ENCODE assay signal across 15 cellular contexts in the genomic region with DNA sequence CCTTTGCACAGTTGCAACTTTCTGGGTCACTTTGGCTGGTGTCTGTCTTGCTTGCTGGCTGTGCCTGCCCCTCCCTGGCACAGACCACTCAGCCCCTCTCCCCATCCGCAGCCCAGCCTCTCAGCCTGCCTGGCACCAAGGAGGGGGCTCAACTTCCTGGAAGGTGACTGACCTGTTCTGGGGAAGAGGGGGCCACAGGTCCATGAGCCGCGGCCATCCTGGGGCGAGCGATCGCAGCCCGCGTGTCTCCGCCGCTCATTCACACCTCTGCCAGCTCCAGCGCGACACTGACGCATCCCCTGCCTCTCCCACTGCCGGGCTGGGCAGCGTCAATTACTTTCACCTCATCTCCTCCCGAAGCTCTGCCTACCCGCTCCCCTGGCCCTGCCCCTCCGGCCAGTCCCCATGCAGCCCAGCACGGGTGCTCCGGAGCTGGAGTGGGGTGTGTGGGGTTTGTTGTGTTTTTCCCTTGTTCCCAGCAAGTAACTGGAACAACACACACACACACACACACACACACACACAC. TPM values are rescaled to one million over a fixed set of nuclear protein-coding genes. Genes with fewer than 3 reads are reported as not detected.
DNase-seq lines count a peak whose midpoint lies in the region; ATAC-seq, FAIRE-seq and TF ChIP-seq lines count a peak whose summit lies in the region.
"Had no signal": no experiment of that assay in that cellular context is flagged by ENCODE, and none has a peak within 500 bp of the region (broad histone marks: within the 10 kb centered on the region; RNA-seq: fewer than 3 reads in every experiment).

No MANE protein-coding gene starts in this region.

- no peaks in the 10 kb centered on the region for H3F3A ChIP-seq in neural progenitor cell (ENCODE audit: low read depth)

- H3K4me1 Mint-ChIP-seq in neural progenitor cell (peaks cover 49% of the 10 kb centered on the region), glutamatergic neuron (ENCODE audit: low read depth, unreplicated experiment) (no peaks in the 10 kb centered on the region)

- no peak for TF ChIP-seq EP300 in HepG2 (IDR thresholded peaks at IDR 0.05; ENCODE audit: low read depth in 2 of 2, low read length in 2 of 2)
- TF ChIP-seq EP300 in HepG2 (CRISPR knock-in tag; IDR thresholded peaks at IDR 0.05; ENCODE audit: borderline replicate concordance), result no peak

- H3K27me3 Mint-ChIP-seq in neural progenitor cell (ENCODE audit: insufficient read depth, low read depth) (peaks cover 6% of the 10 kb centered on the region), glutamatergic neuron (ENCODE audit: unreplicated experiment) (peaks cover 2% of the 10 kb centered on the region)

- peaks cover 2% of the 10 kb centered on the region for H3K36me3 Mint-ChIP-seq in neural progenitor cell
- H3K36me3 Mint-ChIP-seq in glutamatergic neuron (ENCODE audit: unreplicated experiment), result peaks cover 4% of the 10 kb centered on the region

- H3K27me3 ChIP-seq in HepG2 (ENCODE audit: control insufficient read depth in 1 of 2, insufficient read depth in 2 of 2, low read length in 2 of 2) (no peaks in the 10 kb centered on the region), right lobe of liver (no peaks in the 10 kb centered on the region), neural progenitor cell (no peaks in the 10 kb centered on the region)

- no peak for TF ChIP-seq CTCF in HepG2 (CRISPR knock-in tag; IDR thresholded peaks at IDR 0.05)
- TF ChIP-seq CTCF in right lobe of liver (IDR thresholded peaks at IDR 0.05), result no peak
- TF ChIP-seq CTCF in neural progenitor cell (IDR thresholded peaks at IDR 0.05), result no peak
- TF ChIP-seq CTCF in glutamatergic neuron (IDR thresholded peaks at IDR 0.05; ENCODE audit: partially characterized antibody, unreplicated experiment), result no peak
- TF ChIP-seq CTCF in kidney (IDR thresholded peaks at IDR 0.05; ENCODE audit: borderline replicate concordance, extremely low read depth, insufficient read depth), result no peak

- no peaks in the 10 kb centered on the region for H4K20me1 ChIP-seq in HepG2 (ENCODE audit: insufficient read depth, low read length)
- H4K20me1 ChIP-seq in neural progenitor cell (ENCODE audit: low read depth), result peaks cover 11% of the 10 kb centered on the region

- no peak overlapping the region for H3K4me3 Mint-ChIP-seq in neural progenitor cell
- no peak overlapping the region for H3K4me3 Mint-ChIP-seq in glutamatergic neuron (ENCODE audit: unreplicated experiment)

- POLR2A ChIA-PET in HepG2 (lab: Yijun Ruan, JAX), result no interaction called here

- no TSS peak for BruUV-seq in HepG2 (replicated peaks; lab: Mats Ljungman, UMichigan)

- in situ Hi-C loops in HepG2 (cut with HindIII; ENCODE audit: extremely low pct_ligation_motif_present, low pct_unique_long_range_greater_than_20kb), result no loop called here

- FAIRE-seq in HepG2 (lab: Jason Lieb, UNC), result no peak
- no peak for FAIRE-seq in kidney (lab: Jason Lieb, UNC)

- H3K4me3 ChIP-seq in HepG2 (replicated peaks in 1 of 3; ENCODE audit: insufficient read depth in 1 of 3, low read depth in 2 of 3, low read length in 3 of 3) (no peak overlapping the region), right lobe of liver (no peak overlapping the region), neural progenitor cell (no peak overlapping the region), kidney (ENCODE audit: low read length in 2 of 2) (no peak overlapping the region)

- H3K79me2 ChIP-seq in HepG2 (ENCODE audit: insufficient read depth, low read length) (no peaks in the 10 kb centered on the region), neural progenitor cell (ENCODE audit: low read depth) (no peaks in the 10 kb centered on the region)

- no peak overlapping the region for H2AFZ ChIP-seq in HepG2 (ENCODE audit: low read length)
- no peak overlapping the region for H2AFZ ChIP-seq in neural progenitor cell (replicated peaks)

- no peak for TF ChIP-seq RAD21 in HepG2 (CRISPR knock-in tag; IDR thresholded peaks at IDR 0.05)

- H3K4me1 ChIP-seq in HepG2 (ENCODE audit: insufficient read depth, low read length) (peaks cover 34% of the 10 kb centered on the region), right lobe of liver (no peaks in the 10 kb centered on the region), neural progenitor cell (peaks cover 20% of the 10 kb centered on the region), kidney (ENCODE audit: control insufficient read depth in 1 of 2, insufficient read depth in 1 of 2, low read depth in 1 of 2, low read length in 2 of 2) (no peaks in the 10 kb centered on the region)

- no peak overlapping the region for H3K4me2 ChIP-seq in HepG2 (ENCODE audit: low read depth, low read length)
- H3K4me2 ChIP-seq in neural progenitor cell, result peak overlapping the region; percentile 40

- H3K9me3 ChIP-seq in HepG2 (ENCODE audit: low read length) (no peaks in the 10 kb centered on the region), right lobe of liver (no peaks in the 10 kb centered on the region), neural progenitor cell (ENCODE audit: low read depth) (no peaks in the 10 kb centered on the region), kidney (ENCODE audit: control insufficient read depth in 1 of 2, low read length in 2 of 2) (no peaks in the 10 kb centered on the region)

- 96% methylated on average over 20 of the region's 20 CpGs for WGBS in HepG2 (ENCODE audit: low lambda C conversion rate)
- WGBS in right lobe of liver (ENCODE audit: insufficient coverage, low coverage, low lambda C conversion rate, missing lambda C conversion rate), result 82% methylated on average over 8 of the region's 20 CpGs

- H3K36me3 ChIP-seq in HepG2 (replicated peaks in 1 of 2; ENCODE audit: control insufficient read depth in 1 of 2, insufficient read depth in 2 of 2, low read length in 2 of 2) (peaks cover 0 to 12% of the 10 kb centered on the region in 2 experiments; a peak in 3 of 5 replicates), right lobe of liver (no peaks in the 10 kb centered on the region), neural progenitor cell (no peaks in the 10 kb centered on the region), kidney (ENCODE audit: control insufficient read depth in 1 of 2, insufficient read depth in 2 of 2, low read length in 2 of 2) (no peaks in the 10 kb centered on the region)

- H3K9me3 Mint-ChIP-seq in neural progenitor cell, result no peaks in the 10 kb centered on the region
- H3K9me3 Mint-ChIP-seq in glutamatergic neuron (ENCODE audit: unreplicated experiment), result no peaks in the 10 kb centered on the region

- H3K27ac ChIP-seq in HepG2 (ENCODE audit: extremely low read length, insufficient read depth, low read length), result no peak overlapping the region
- no peak overlapping the region for H3K27ac ChIP-seq in right lobe of liver
- no peak overlapping the region for H3K27ac ChIP-seq in neural progenitor cell
- no peak overlapping the region for H3K27ac ChIP-seq in kidney (ENCODE audit: low read depth in 2 of 2, low read length in 2 of 2)
- H3K27ac ChIP-seq: C4-2B had no signal

- TF ChIP-seq POLR2A in HepG2 (IDR thresholded peaks at IDR 0.05; ENCODE audit: insufficient read depth in 1 of 2, low read depth in 2 of 2, low read length in 2 of 2), result no peak
- TF ChIP-seq POLR2A in right lobe of liver (IDR thresholded peaks at IDR 0.05), result no peak

- no peak for DNase-seq in HepG2 (ENCODE audit: low spot score)
- DNase-seq in right lobe of liver, result no peak
- DNase-seq in epidermal melanocyte (ENCODE audit: insufficient read length, low spot score), result peak; percentile 0
- DNase-seq in neural progenitor cell (ENCODE audit: low spot score), result peak; percentile 51
- no peak for DNase-seq in NCI-H526 (lab: John Stamatoyannopoulos, UW)
- DNase-seq in activated naive CD4-positive, alpha-beta T cell treated with anti-CD3 and anti-CD28 coated beads, Interleukin-2, amount 50 U/mL, for 16 hours, result no peak
- no peak for DNase-seq in glutamatergic neuron
- DNase-seq in kidney, result no peak
- DNase-seq: 8988T, HCEC 1CT, NCI-H1436, NCI-H2081, NCI-H226, NCI-H526 treated with DMSO at 0.1 percent for 48 hours had no signal

- H3K9ac ChIP-seq in HepG2 (ENCODE audit: insufficient read depth, low read depth, low read length) (no peak overlapping the region), neural progenitor cell (no peak overlapping the region), kidney (ENCODE audit: low read length in 2 of 2) (no peak overlapping the region)

- intact Hi-C loops in HepG2 (cut with micrococcal nuclease; ENCODE audit: unreplicated experiment), result no loop called here
- intact Hi-C loops in right lobe of liver (cut with DNase I), result no loop called here
- intact Hi-C loops in kidney (cut with DNase I), result no loop called here

- H3K27ac Mint-ChIP-seq in neural progenitor cell, result no peak overlapping the region
- H3K27ac Mint-ChIP-seq in glutamatergic neuron (ENCODE audit: unreplicated experiment), result no peak overlapping the region

- CTCF ChIA-PET in HepG2 (lab: Yijun Ruan, JAX; ENCODE audit: low intra/inter-chr PET ratio, low total read pairs), result no interaction called here

- ATAC-seq in HepG2 (no peak), right lobe of liver (no peak)

RNA-seq across cellular contexts. Expression of a gene that starts 14.3 kb away (rescaled TPM):
- total RNA-seq in HepG2 (2016; rRNA removed; fragmentation: Illumina TruSeq; extraction: Trizol), result 4.8 and 8.5 TPM in 2 replicates
- total RNA-seq in HepG2 (2016; cell fraction: cytosol; rRNA removed; fragmentation: Illumina TruSeq; extraction: Trizol; ENCODE audit: low read depth), result 1.5 and 2.2 TPM in 2 replicates
- 3.6 and 8.3 TPM in 2 replicates for total RNA-seq in HepG2 (2016; cell fraction: insoluble cytoplasmic fraction; rRNA removed; fragmentation: Illumina TruSeq; extraction: Trizol)
- total RNA-seq in HepG2 (2016; cell fraction: membrane; rRNA removed; fragmentation: Illumina TruSeq; extraction: Trizol), result 5.1 and 6.1 TPM in 2 replicates
- 11.0 and 14.1 TPM in 2 replicates for total RNA-seq in HepG2 (2016; cell fraction: nucleus; rRNA removed; fragmentation: Illumina TruSeq; extraction: Trizol)
- polyA plus RNA-seq in HepG2 (2011; rRNA removed), result 9.9 and 16.1 TPM in 2 replicates
- polyA plus RNA-seq in HepG2 (2011; cell fraction: cytosol; rRNA removed), result 7.9 and 8.4 TPM in 2 replicates
- 33.5 and 37.5 TPM in 2 replicates for polyA plus RNA-seq in HepG2 (2011; cell fraction: nucleus; rRNA removed)
- polyA plus RNA-seq in HepG2 (2012), result 11.7 and 19.4 TPM in 2 replicates
- polyA plus RNA-seq in HepG2 (2016; cell fraction: cytosol; fragmentation: Illumina TruSeq; extraction: Trizol; ENCODE audit: low read depth), result 2.5 TPM in 2 replicates
- polyA plus RNA-seq in HepG2 (2016; cell fraction: insoluble cytoplasmic fraction; fragmentation: Illumina TruSeq; extraction: Trizol; ENCODE audit: low read depth), result 5.1 and 6.9 TPM in 2 replicates
- 5.7 and 5.9 TPM in 2 replicates for polyA plus RNA-seq in HepG2 (2016; cell fraction: membrane; fragmentation: Illumina TruSeq; extraction: Trizol; ENCODE audit: low read depth)
- 20.8 and 22.7 TPM in 2 replicates for polyA plus RNA-seq in HepG2 (2016; cell fraction: nucleus; fragmentation: Illumina TruSeq; extraction: Trizol; ENCODE audit: insufficient read depth, low read depth)
- 32.9 and 95.0 TPM in 2 replicates for polyA minus RNA-seq in HepG2 (2011; rRNA and poly(A)+ RNA removed; ENCODE audit: low replicate concordance)
- polyA minus RNA-seq in HepG2 (2011; cell fraction: cytosol; rRNA and poly(A)+ RNA removed), result 7.2 and 7.7 TPM in 2 replicates
- 11.1 and 11.3 TPM in 2 replicates for polyA minus RNA-seq in HepG2 (2011; cell fraction: nucleus; rRNA and poly(A)+ RNA removed)
- total RNA-seq in right lobe of liver, result 1 to 10 TPM in 4 of 6 experiments, under 1 TPM in 2; 0.78 to 2.2 (median 1.9) TPM
- 1.4 and 5.6 TPM in 2 replicates for total RNA-seq in neural progenitor cell (ENCODE audit: low replicate concordance)
- 8.9 TPM for total RNA-seq in glutamatergic neuron (ENCODE audit: unreplicated experiment)
- total RNA-seq in kidney, result 12.6 TPM
- 2.0 TPM for polyA plus RNA-seq in kidney (ENCODE audit: insufficient read depth, low read depth, low replicate concordance)

RNA-seq across cellular contexts. Expression of a gene that starts 25.5 kb away (rescaled TPM):
- total RNA-seq in HepG2 (2016; rRNA removed; fragmentation: Illumina TruSeq; extraction: Trizol) (2.2 and 2.9 TPM in 2 replicates), right lobe of liver (1 to 10 TPM; 2.2 to 8.4 (median 3.5) TPM), neural progenitor cell (ENCODE audit: low replicate concordance) (3.3 and 13.5 TPM in 2 replicates), glutamatergic neuron (ENCODE audit: unreplicated experiment) (6.3 TPM), kidney (24.3 TPM)
- total RNA-seq in HepG2 (2016; cell fraction: cytosol; rRNA removed; fragmentation: Illumina TruSeq; extraction: Trizol; ENCODE audit: low read depth), result 0.79 and 2.4 TPM in 2 replicates
- 0.95 and 2.5 TPM in 2 replicates for total RNA-seq in HepG2 (2016; cell fraction: insoluble cytoplasmic fraction; rRNA removed; fragmentation: Illumina TruSeq; extraction: Trizol)
- 1.8 and 2.6 TPM in 2 replicates for total RNA-seq in HepG2 (2016; cell fraction: membrane; rRNA removed; fragmentation: Illumina TruSeq; extraction: Trizol)
- total RNA-seq in HepG2 (2016; cell fraction: nucleus; rRNA removed; fragmentation: Illumina TruSeq; extraction: Trizol), result 2.8 and 3.1 TPM in 2 replicates
- polyA plus RNA-seq in HepG2 (2011; rRNA removed) (1.4 and 1.8 TPM in 2 replicates), kidney (ENCODE audit: insufficient read depth, low read depth, low replicate concordance) (35.6 TPM)
- 0.59 and 0.82 TPM in 2 replicates for polyA plus RNA-seq in HepG2 (2011; cell fraction: cytosol; rRNA removed)
- 8.4 and 10.6 TPM in 2 replicates for polyA plus RNA-seq in HepG2 (2011; cell fraction: nucleus; rRNA removed)
- 2.3 and 3.3 TPM in 2 replicates for polyA plus RNA-seq in HepG2 (2012)
- 1.3 and 1.8 TPM in 2 replicates for polyA plus RNA-seq in HepG2 (2016; cell fraction: cytosol; fragmentation: Illumina TruSeq; extraction: Trizol; ENCODE audit: low read depth)
- polyA plus RNA-seq in HepG2 (2016; cell fraction: insoluble cytoplasmic fraction; fragmentation: Illumina TruSeq; extraction: Trizol; ENCODE audit: low read depth), result 2.1 and 2.4 TPM in 2 replicates
- 1.7 and 2.2 TPM in 2 replicates for polyA plus RNA-seq in HepG2 (2016; cell fraction: membrane; fragmentation: Illumina TruSeq; extraction: Trizol; ENCODE audit: low read depth)
- polyA plus RNA-seq in HepG2 (2016; cell fraction: nucleus; fragmentation: Illumina TruSeq; extraction: Trizol; ENCODE audit: insufficient read depth, low read depth), result 4.7 and 6.9 TPM in 2 replicates
- 1.1 and 1.6 TPM in 2 replicates for polyA minus RNA-seq in HepG2 (2011; rRNA and poly(A)+ RNA removed; ENCODE audit: low replicate concordance)
- not detected in 2 replicates for polyA minus RNA-seq in HepG2 (2011; cell fraction: cytosol; rRNA and poly(A)+ RNA removed)
- 1.2 and 1.9 TPM in 2 replicates for polyA minus RNA-seq in HepG2 (2011; cell fraction: nucleus; rRNA and poly(A)+ RNA removed)

RNA-seq across cellular contexts. Expression of a gene that starts 37.9 kb away (rescaled TPM):
- total RNA-seq in HepG2 (2016; rRNA removed; fragmentation: Illumina TruSeq; extraction: Trizol), result 56.5 and 78.0 TPM in 2 replicates
- total RNA-seq in HepG2 (2016; cell fraction: cytosol; rRNA removed; fragmentation: Illumina TruSeq; extraction: Trizol; ENCODE audit: low read depth), result 81.0 and 86.5 TPM in 2 replicates
- total RNA-seq in HepG2 (2016; cell fraction: insoluble cytoplasmic fraction; rRNA removed; fragmentation: Illumina TruSeq; extraction: Trizol), result 57.1 and 86.7 TPM in 2 replicates
- total RNA-seq in HepG2 (2016; cell fraction: membrane; rRNA removed; fragmentation: Illumina TruSeq; extraction: Trizol), result 144 and 151 TPM in 2 replicates
- 42.0 and 49.7 TPM in 2 replicates for total RNA-seq in HepG2 (2016; cell fraction: nucleus; rRNA removed; fragmentation: Illumina TruSeq; extraction: Trizol)
- 41.9 and 57.0 TPM in 2 replicates for polyA plus RNA-seq in HepG2 (2011; rRNA removed)
- polyA plus RNA-seq in HepG2 (2011; cell fraction: cytosol; rRNA removed), result 39.2 and 66.4 TPM in 2 replicates
- 53.0 and 54.3 TPM in 2 replicates for polyA plus RNA-seq in HepG2 (2011; cell fraction: nucleus; rRNA removed)
- polyA plus RNA-seq in HepG2 (2012), result 40.1 and 41.5 TPM in 2 replicates
- polyA plus RNA-seq in HepG2 (2016; cell fraction: cytosol; fragmentation: Illumina TruSeq; extraction: Trizol; ENCODE audit: low read depth), result 96.5 and 101 TPM in 2 replicates
- polyA plus RNA-seq in HepG2 (2016; cell fraction: insoluble cytoplasmic fraction; fragmentation: Illumina TruSeq; extraction: Trizol; ENCODE audit: low read depth), result 67.6 and 73.0 TPM in 2 replicates
- 132 and 145 TPM in 2 replicates for polyA plus RNA-seq in HepG2 (2016; cell fraction: membrane; fragmentation: Illumina TruSeq; extraction: Trizol; ENCODE audit: low read depth)
- polyA plus RNA-seq in HepG2 (2016; cell fraction: nucleus; fragmentation: Illumina TruSeq; extraction: Trizol; ENCODE audit: insufficient read depth, low read depth), result 86.0 and 90.4 TPM in 2 replicates
- 52.0 and 94.8 TPM in 2 replicates for polyA minus RNA-seq in HepG2 (2011; rRNA and poly(A)+ RNA removed; ENCODE audit: low replicate concordance)
- 24.3 and 27.3 TPM in 2 replicates for polyA minus RNA-seq in HepG2 (2011; cell fraction: cytosol; rRNA and poly(A)+ RNA removed)
- 13.7 and 15.8 TPM in 2 replicates for polyA minus RNA-seq in HepG2 (2011; cell fraction: nucleus; rRNA and poly(A)+ RNA removed)
- 10 to 100 TPM; 13.4 to 49.5 (median 18.5) TPM for total RNA-seq in right lobe of liver
- 23.7 and 96.3 TPM in 2 replicates for total RNA-seq in neural progenitor cell (ENCODE audit: low replicate concordance)
- total RNA-seq in glutamatergic neuron (ENCODE audit: unreplicated experiment), result 45.7 TPM
- 25.1 TPM for total RNA-seq in kidney
- 32.5 TPM for polyA plus RNA-seq in kidney (ENCODE audit: insufficient read depth, low read depth, low replicate concordance)

RNA-seq across cellular contexts. Expression of a gene that starts 42.2 kb away (rescaled TPM):
- total RNA-seq in HepG2 (2016; rRNA removed; fragmentation: Illumina TruSeq; extraction: Trizol) (76.4 and 161 TPM in 2 replicates), right lobe of liver (100 to 1,000 TPM in 2 of 6 experiments, 10 to 100 TPM in 4; 64.4 to 142 (median 76.9) TPM), neural progenitor cell (ENCODE audit: low replicate concordance) (39.2 and 71.2 TPM in 2 replicates), glutamatergic neuron (ENCODE audit: unreplicated experiment) (208 TPM), kidney (156 TPM)
- total RNA-seq in HepG2 (2016; cell fraction: cytosol; rRNA removed; fragmentation: Illumina TruSeq; extraction: Trizol; ENCODE audit: low read depth), result 117 and 155 TPM in 2 replicates
- 83.5 and 169 TPM in 2 replicates for total RNA-seq in HepG2 (2016; cell fraction: insoluble cytoplasmic fraction; rRNA removed; fragmentation: Illumina TruSeq; extraction: Trizol)
- total RNA-seq in HepG2 (2016; cell fraction: membrane; rRNA removed; fragmentation: Illumina TruSeq; extraction: Trizol), result 125 and 145 TPM in 2 replicates
- 134 and 145 TPM in 2 replicates for total RNA-seq in HepG2 (2016; cell fraction: nucleus; rRNA removed; fragmentation: Illumina TruSeq; extraction: Trizol)
- polyA plus RNA-seq in HepG2 (2011; rRNA removed) (157 and 169 TPM in 2 replicates), kidney (ENCODE audit: insufficient read depth, low read depth, low replicate concordance) (636 TPM)
- 171 and 212 TPM in 2 replicates for polyA plus RNA-seq in HepG2 (2011; cell fraction: cytosol; rRNA removed)
- 191 and 208 TPM in 2 replicates for polyA plus RNA-seq in HepG2 (2011; cell fraction: nucleus; rRNA removed)
- 45.1 and 96.9 TPM in 2 replicates for polyA plus RNA-seq in HepG2 (2012)
- polyA plus RNA-seq in HepG2 (2016; cell fraction: cytosol; fragmentation: Illumina TruSeq; extraction: Trizol; ENCODE audit: low read depth), result 104 and 146 TPM in 2 replicates
- polyA plus RNA-seq in HepG2 (2016; cell fraction: insoluble cytoplasmic fraction; fragmentation: Illumina TruSeq; extraction: Trizol; ENCODE audit: low read depth), result 64.0 and 66.5 TPM in 2 replicates
- polyA plus RNA-seq in HepG2 (2016; cell fraction: membrane; fragmentation: Illumina TruSeq; extraction: Trizol; ENCODE audit: low read depth), result 95.1 and 113 TPM in 2 replicates
- polyA plus RNA-seq in HepG2 (2016; cell fraction: nucleus; fragmentation: Illumina TruSeq; extraction: Trizol; ENCODE audit: insufficient read depth, low read depth), result 218 and 233 TPM in 2 replicates
- polyA minus RNA-seq in HepG2 (2011; rRNA and poly(A)+ RNA removed; ENCODE audit: low replicate concordance), result 161 and 288 TPM in 2 replicates
- polyA minus RNA-seq in HepG2 (2011; cell fraction: cytosol; rRNA and poly(A)+ RNA removed), result 33.1 and 37.3 TPM in 2 replicates
- polyA minus RNA-seq in HepG2 (2011; cell fraction: nucleus; rRNA and poly(A)+ RNA removed), result 51.0 and 60.8 TPM in 2 replicates

RNA-seq across cellular contexts. Expression of a gene that starts 47.1 kb away (rescaled TPM):
- total RNA-seq in HepG2 (2016; rRNA removed; fragmentation: Illumina TruSeq; extraction: Trizol) (38.3 and 40.5 TPM in 2 replicates), right lobe of liver (10 to 100 TPM in 5 of 6 experiments, 1 to 10 TPM in 1; 8.9 to 27.5 (median 12.0) TPM), neural progenitor cell (ENCODE audit: low replicate concordance) (9.5 and 20.0 TPM in 2 replicates), glutamatergic neuron (ENCODE audit: unreplicated experiment) (25.3 TPM), kidney (24.0 TPM)
- total RNA-seq in HepG2 (2016; cell fraction: cytosol; rRNA removed; fragmentation: Illumina TruSeq; extraction: Trizol; ENCODE audit: low read depth), result 15.2 TPM in 2 replicates
- 33.0 and 37.1 TPM in 2 replicates for total RNA-seq in HepG2 (2016; cell fraction: insoluble cytoplasmic fraction; rRNA removed; fragmentation: Illumina TruSeq; extraction: Trizol)
- total RNA-seq in HepG2 (2016; cell fraction: membrane; rRNA removed; fragmentation: Illumina TruSeq; extraction: Trizol), result 43.0 and 46.2 TPM in 2 replicates
- 21.9 and 28.3 TPM in 2 replicates for total RNA-seq in HepG2 (2016; cell fraction: nucleus; rRNA removed; fragmentation: Illumina TruSeq; extraction: Trizol)
- polyA plus RNA-seq in HepG2 (2011; rRNA removed) (32.2 and 39.3 TPM in 2 replicates), kidney (ENCODE audit: insufficient read depth, low read depth, low replicate concordance) (15.9 TPM)
- polyA plus RNA-seq in HepG2 (2011; cell fraction: cytosol; rRNA removed), result 29.8 and 30.1 TPM in 2 replicates
- 143 and 148 TPM in 2 replicates for polyA plus RNA-seq in HepG2 (2011; cell fraction: nucleus; rRNA removed)
- 16.3 and 20.7 TPM in 2 replicates for polyA plus RNA-seq in HepG2 (2012)
- 16.6 and 18.7 TPM in 2 replicates for polyA plus RNA-seq in HepG2 (2016; cell fraction: cytosol; fragmentation: Illumina TruSeq; extraction: Trizol; ENCODE audit: low read depth)
- polyA plus RNA-seq in HepG2 (2016; cell fraction: insoluble cytoplasmic fraction; fragmentation: Illumina TruSeq; extraction: Trizol; ENCODE audit: low read depth), result 33.1 and 38.5 TPM in 2 replicates
- polyA plus RNA-seq in HepG2 (2016; cell fraction: membrane; fragmentation: Illumina TruSeq; extraction: Trizol; ENCODE audit: low read depth), result 41.7 and 43.1 TPM in 2 replicates
- polyA plus RNA-seq in HepG2 (2016; cell fraction: nucleus; fragmentation: Illumina TruSeq; extraction: Trizol; ENCODE audit: insufficient read depth, low read depth), result 50.3 and 52.5 TPM in 2 replicates
- 71.2 and 144 TPM in 2 replicates for polyA minus RNA-seq in HepG2 (2011; rRNA and poly(A)+ RNA removed; ENCODE audit: low replicate concordance)
- 10.3 and 13.5 TPM in 2 replicates for polyA minus RNA-seq in HepG2 (2011; cell fraction: cytosol; rRNA and poly(A)+ RNA removed)
- 36.7 and 43.0 TPM in 2 replicates for polyA minus RNA-seq in HepG2 (2011; cell fraction: nucleus; rRNA and poly(A)+ RNA removed)

Comparison
In these comparisons a context has a peak if more than half of its experiments do, and no peak if none do; other contexts are left out.
1. DNase-seq: peak in epidermal melanocyte (single experiment) and neural progenitor cell (single experiment); none in HepG2 (single experiment), right lobe of liver (0 of 3), NCI-H526 (0 of 2), activated naive CD4-positive, alpha-beta T cell treated with anti-CD3 and anti-CD28 coated beads, Interleukin-2, amount 50 U/mL, for 16 hours (single experiment), glutamatergic neuron (single experiment) and kidney (single experiment).